9 cellular contexts compared by ENCODE assay signal in the genomic region with DNA sequence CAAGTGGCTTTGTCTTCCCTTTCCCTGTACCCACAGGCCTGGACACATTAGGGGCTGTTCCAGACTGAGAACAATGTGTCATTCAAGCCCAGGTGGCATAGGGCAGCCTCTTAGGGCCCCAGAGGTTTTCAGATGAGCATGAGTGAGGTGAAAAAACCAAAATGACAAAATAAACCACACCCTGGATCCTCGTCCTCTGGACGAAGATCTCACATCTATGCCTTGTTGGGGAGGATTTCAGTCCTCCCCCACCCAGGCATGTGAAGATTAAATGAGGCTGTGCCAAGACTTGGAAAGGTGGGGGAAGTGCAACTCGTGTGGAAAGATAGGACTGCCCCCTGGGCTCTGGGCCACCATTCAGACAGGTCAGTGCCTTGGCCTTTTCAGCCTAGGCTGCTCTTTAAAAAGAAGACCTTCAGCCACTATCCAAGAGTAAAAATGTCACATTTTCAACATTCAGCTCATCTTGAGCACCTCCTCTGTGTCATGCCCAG. TPM values are rescaled to one million over a fixed set of nuclear protein-coding genes. Genes with fewer than 3 reads are reported as not detected.
A peak's percentile ranks its signal among the peaks of the same experiment; 100 is the strongest.
DNase-seq lines count a peak whose midpoint lies in the region; ATAC-seq, FAIRE-seq and TF ChIP-seq lines count a peak whose summit lies in the region.
"Had no signal": no experiment of that assay in that cellular context is flagged by ENCODE, and none has a peak within 500 bp of the region (broad histone marks: within the 10 kb centered on the region; RNA-seq: fewer than 3 reads in every experiment).

No MANE protein-coding gene starts in this region.

- H3K27me3 ChIP-seq in colonic mucosa (no peaks in the 10 kb centered on the region), pancreas (no peaks in the 10 kb centered on the region)
- H3K27me3 ChIP-seq: esophagus muscularis mucosa, neutrophil had no signal

- H3K36me3 ChIP-seq in colonic mucosa (peaks cover 1% of the 10 kb centered on the region), pancreas (peaks cover 0 to 5% (median 3%) of the 10 kb centered on the region in 3 donors)

- H3K9me3 ChIP-seq in colonic mucosa: no peaks in the 10 kb centered on the region
- no peaks in the 10 kb centered on the region for H3K9me3 ChIP-seq in pancreas
- H3K9me3 ChIP-seq: esophagus muscularis mucosa, neutrophil had no signal

- H3K4me3 ChIP-seq in colonic mucosa (no peak overlapping the region), pancreas (no peak overlapping the region)
- H3K4me3 ChIP-seq: esophagus muscularis mucosa had no signal

- CTCF ChIA-PET in RWPE1 (lab: Yijun Ruan, JAX): interaction anchor here (0.8 to 1.4 kb wide), 5 partner anchors 12 to 175 kb away, joined by 3 to 7 read pairs (median 4); no protein-coding TSS in a partner anchor

- FAIRE-seq in GM19239 (lab: Jason Lieb, UNC) (peak; percentile 47), pancreas (lab: Jason Lieb, UNC) (no peak)

- H3K27ac ChIP-seq in RWPE1 (peak overlapping the region; percentile 33), colonic mucosa (no peak overlapping the region), pancreas (peak overlapping the region in 1 of 4 donors; percentile 17)
- H3K27ac ChIP-seq: neutrophil had no signal

- no peak overlapping the region for H3K9ac ChIP-seq in colonic mucosa (ENCODE audit: low read depth in 2 of 2, low read length in 2 of 2)

- ATAC-seq in pancreas: peak in 3 of 4 donors; percentile 8 to 34 (median 30)
- ATAC-seq in GM19035 (IDR thresholded peaks at IDR 0.05; ENCODE audit: unreplicated experiment): no peak
- no peak for ATAC-seq in GM19397 (IDR thresholded peaks at IDR 0.05; ENCODE audit: unreplicated experiment)

- no peak for TF ChIP-seq CTCF in RWPE1 (conservative IDR thresholded peaks at IDR 0.05; ENCODE audit: low read depth)
- no peak for TF ChIP-seq CTCF in colonic mucosa (IDR thresholded peaks at IDR 0.05)
- no peak for TF ChIP-seq CTCF in pancreas (IDR thresholded peaks at IDR 0.05)

- WGBS in pancreas, 2 donors: 36 to 45% methylated on average over 3 of the region's 3 CpGs

- intact Hi-C loops in colonic mucosa (cut with DNase I) (loop anchor here (5.0 kb wide), 1 partner anchor 245 kb away; no protein-coding TSS in a partner anchor), pancreas (cut with DNase I) (loop anchor here in 2 of 3 donors (5.0 to 10.0 kb wide), 2 partner anchors 175 to 247 kb away; no protein-coding TSS in a partner anchor)

- H3K4me1 ChIP-seq in colonic mucosa (no peaks in the 10 kb centered on the region), pancreas (peaks cover 0 to 8% (median 0%) of the 10 kb centered on the region in 3 donors)

- DNase-seq in GM19239 (ENCODE audit: insufficient read length, low spot score): no peak
- DNase-seq in RWPE1 (ENCODE audit: low spot score): no peak
- peak; percentile 16 for DNase-seq in colonic mucosa
- peak in 1 of 6 donors; percentile 13 for DNase-seq in pancreas
- no peak for DNase-seq in hippocampal formation (lab: John Stamatoyannopoulos, UW)

- POLR2A ChIA-PET in RWPE1 (lab: Yijun Ruan, JAX; ENCODE audit: low non-redundant PET): no interaction called here

RNA-seq across cellular contexts. Expression of gene IL19, which starts 32.8 kb away (rescaled TPM):
- total RNA-seq in colonic mucosa (under 1 TPM in 1 of 2 donors, not detected in 1; 0.40 TPM), pancreas (not detected)
- polyA plus RNA-seq in pancreas: not detected
- total RNA-seq: esophagus muscularis mucosa had no signal

RNA-seq across cellular contexts. Expression of gene IL10, which starts 34.5 kb away (rescaled TPM):
- total RNA-seq in colonic mucosa (under 1 TPM; 0.17 to 0.29 TPM), pancreas (under 1 TPM in 5 of 6 donors, not detected in 1; 0.12 to 0.81 (median 0.24) TPM)
- polyA plus RNA-seq in pancreas: under 1 TPM; 0.05 to 0.53 TPM

RNA-seq across cellular contexts. Expression of gene MAPKAPK2, which starts 53.1 kb away (rescaled TPM):
- total RNA-seq in colonic mucosa (10 to 100 TPM; 61.4 to 71.1 TPM), pancreas (10 to 100 TPM; 28.3 to 55.7 (median 30.8) TPM)
- polyA plus RNA-seq in pancreas: 10 to 100 TPM; 38.8 to 48.9 TPM

Comparison
In these comparisons a context has a peak if more than half of its experiments do, and no peak if none do; other contexts are left out.
1. ATAC-seq: peak in pancreas (3 of 4); none in GM19035 (single experiment) and GM19397 (single experiment).